In the genomic region with DNA sequence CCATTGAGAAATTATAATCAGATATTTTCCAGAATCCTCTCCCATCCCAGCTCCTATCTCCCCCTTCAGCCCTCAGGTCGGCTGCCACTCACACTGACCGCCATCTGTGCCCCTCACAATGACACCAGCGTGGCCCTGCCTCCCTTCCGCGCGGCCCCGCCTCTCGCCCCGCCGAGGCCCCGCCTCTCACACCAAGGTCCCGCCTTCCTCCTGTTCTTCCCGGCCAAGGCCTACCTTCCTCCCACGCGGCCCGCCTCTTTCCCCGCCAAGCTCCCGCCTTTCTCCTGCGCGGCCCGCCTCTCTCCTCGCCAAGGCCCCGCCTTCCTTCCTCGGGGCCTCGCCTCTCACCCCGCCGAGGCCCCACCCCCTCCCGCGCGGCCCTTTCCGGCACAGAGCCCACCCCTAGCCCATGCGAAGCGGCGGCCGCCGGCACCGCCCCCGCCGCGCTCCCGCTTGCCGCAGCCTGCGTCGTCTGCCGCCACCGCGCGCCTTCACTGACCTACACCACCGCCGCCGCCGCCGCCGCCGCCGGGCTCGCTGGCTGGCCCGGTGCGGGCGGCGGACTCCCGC, we compare ENCODE assay signal across 9 cellular contexts. TPM values are rescaled to one million over a fixed set of nuclear protein-coding genes. Genes with fewer than 3 reads are reported as not detected.
DNase-seq lines count a peak whose midpoint lies in the region; ATAC-seq, FAIRE-seq and TF ChIP-seq lines count a peak whose summit lies in the region.
"Had no signal": no experiment of that assay in that cellular context is flagged by ENCODE, and none has a peak within 500 bp of the region (broad histone marks: within the 10 kb centered on the region; RNA-seq: fewer than 3 reads in every experiment).

Gene DNAJC21 (plus strand): TSS at position 410 of the 570 bp plus-strand sequence. CDS start 261 bp downstream, outside the sequence.

- peak within 1 kb of the TSS; percentile 90 to 91 for H3K27ac ChIP-seq in kidney (ENCODE audit: low read depth in 2 of 2, low read length in 2 of 2)

- intact Hi-C loops in kidney (cut with DNase I) = no loop called here

- H3K4me3 ChIP-seq in kidney (ENCODE audit: low read length in 2 of 2) = peak within 1 kb of the TSS; percentile 83 to 90

- peak; percentile 77 for ATAC-seq in HG03457 (IDR thresholded peaks at IDR 0.05; ENCODE audit: unreplicated experiment)

- H3K4me1 ChIP-seq in kidney (ENCODE audit: control insufficient read depth in 1 of 2, insufficient read depth in 1 of 2, low read depth in 1 of 2, low read length in 2 of 2) = peaks cover 4% of the 10 kb centered on the region in 2 donors

- peaks cover 3 to 13% of the 10 kb centered on the region in 2 donors for H3K36me3 ChIP-seq in kidney (ENCODE audit: control insufficient read depth in 1 of 2, insufficient read depth in 2 of 2, low read length in 2 of 2)

- peak within 1 kb of the TSS; percentile 78 to 86 for H3K9ac ChIP-seq in kidney (ENCODE audit: low read length in 2 of 2)

- H3K9me3 ChIP-seq in kidney (ENCODE audit: control insufficient read depth in 1 of 2, low read length in 2 of 2) = no peaks in the 10 kb centered on the region

- DNase-seq in AML-193 (lab: John Stamatoyannopoulos, UW) (peak; percentile 89 to 90), GM19240 (ENCODE audit: insufficient read length, low spot score) (peak; percentile 93), NCI-H524 (lab: John Stamatoyannopoulos, UW) (peak; percentile 99), cerebellum (ENCODE audit: low spot score) (peak; percentile 99), kidney (peak; percentile 99)
- DNase-seq in activated CD4-positive, alpha-beta T cell treated with anti-CD3 and anti-CD28 coated beads for 24 hours (ENCODE audit: low read depth in 2 of 2) = peak; percentile 98 to 99
- DNase-seq in stimulated activated CD4-positive, alpha-beta T cell treated with anti-CD3 and anti-CD28 coated beads, Interleukin-15, amount 100 ng/mL, for 1 hour (ENCODE audit: low read depth in 1 of 2, low spot score in 1 of 2) = peak; percentile 96 to 97

- no peak for TF ChIP-seq CTCF in kidney (IDR thresholded peaks at IDR 0.05; ENCODE audit: borderline replicate concordance, extremely low read depth, insufficient read depth)

- peak; percentile 59 for FAIRE-seq in kidney (lab: Jason Lieb, UNC)
- FAIRE-seq: colon had no signal

RNA-seq across cellular contexts. Expression of gene DNAJC21, which starts in this region (rescaled TPM):
- 25.7 TPM for total RNA-seq in cerebellum
- total RNA-seq in kidney = 45.0 TPM
- polyA plus RNA-seq in kidney (ENCODE audit: insufficient read depth, low read depth, low replicate concordance) = 24.5 TPM

Comparison
In these comparisons a context has a peak if more than half of its experiments do, and no peak if none do; other contexts are left out.
1. Peak in every context shown above with its lines: DNase-seq, ATAC-seq, H3K4me3 ChIP-seq and H3K27ac ChIP-seq.